In the genomic region with DNA sequence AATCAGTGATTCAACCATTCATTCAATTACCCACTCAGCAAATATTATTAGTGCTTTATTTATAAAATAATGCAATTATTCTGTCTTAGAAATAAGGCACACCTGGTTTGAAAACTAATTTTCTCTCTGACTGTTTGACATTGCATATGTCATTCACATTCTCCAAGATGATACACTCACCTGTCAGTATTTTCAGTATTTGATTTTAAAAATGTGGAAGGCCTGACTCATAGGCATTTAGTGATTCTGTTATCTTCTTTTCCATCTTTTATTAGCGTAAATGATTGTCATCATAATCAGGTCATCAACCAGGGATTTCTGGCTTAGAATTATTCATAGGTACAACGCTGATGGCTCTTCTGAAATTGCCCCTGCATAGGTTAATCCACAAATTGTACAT, we compare ENCODE assay signal across 5 cellular contexts.
"Had no signal": no experiment of that assay in that cellular context is flagged by ENCODE, and none has a peak within 500 bp of the region (broad histone marks: within the 10 kb centered on the region; RNA-seq: fewer than 3 reads in every experiment).

No MANE protein-coding gene starts in this region.

- H3K27me3 Mint-ChIP-seq: IgD-negative memory B cell had no signal

- DNase-seq: IMR-90 had no signal

- H3K36me3 Mint-ChIP-seq: IgD-negative memory B cell had no signal

- H3K4me3 ChIP-seq: K562 had no signal

- H3K4me3 Mint-ChIP-seq: IgD-negative memory B cell had no signal

- ATAC-seq: HepG2, K562 had no signal

- H3K27ac ChIP-seq: HL-60 had no signal

- H3K4me1 Mint-ChIP-seq: IgD-negative memory B cell had no signal

- H3K27ac Mint-ChIP-seq: IgD-negative memory B cell had no signal
